8 cellular contexts compared by ENCODE assay signal in genomic region chr11:66595245-66595904, GRCh38. TPM values are rescaled to one million over a fixed set of nuclear protein-coding genes. Genes with fewer than 3 reads are reported as not detected.
A peak's percentile ranks its signal among the peaks of the same experiment; 100 is the strongest.
DNase-seq lines count a peak whose midpoint lies in the region; ATAC-seq and TF ChIP-seq lines count a peak whose summit lies in the region.

No MANE protein-coding gene starts in this region.

- H3K27ac Mint-ChIP-seq in natural killer cell: peak overlapping the region; percentile 35 to 100
- H3K27ac Mint-ChIP-seq in natural killer cell treated with Interleukin-12 subunit alpha and Interleukin-12 subunit beta and Interleukin-15 and Interleukin-18, amount 100 ng/mL, for 72 hours: peak overlapping the region in 1 of 2 donors; percentile 34
- peak overlapping the region; percentile 3 for H3K27ac Mint-ChIP-seq in activated T-helper 2 cell treated with anti-CD3 and anti-CD28 coated beads, Interferon-gamma antibody, Interleukin-2, Interleukin-4, amounts not matched to agents 10 μg/mL and 5 μg/mL and 100 μg/mL, durations not matched to agents 14 hours and 24 hours and 36 hours

- H3K9me3 ChIP-seq in left lung: no peaks in the 10 kb centered on the region

- WGBS in urinary bladder: 22% methylated on average over 5 of the region's 5 CpGs

- intact Hi-C loops in natural killer cell (cut with micrococcal nuclease): no loop called here
- intact Hi-C loops in activated T-helper 2 cell treated with anti-CD3 and anti-CD28 coated beads, Interferon-gamma antibody, Interleukin-2, Interleukin-4, amounts not matched to agents 10 μg/mL and 5 μg/mL and 100 μg/mL, durations not matched to agents 14 hours and 24 hours and 36 hours (cut with micrococcal nuclease): no loop called here
- intact Hi-C loops in left lung (cut with DNase I): no loop called here

- ATAC-seq in natural killer cell (no peak), left lung (peak; percentile 22), GM21786 (IDR thresholded peaks at IDR 0.05; ENCODE audit: unreplicated experiment) (no peak)
- no peak for ATAC-seq in natural killer cell treated with Interleukin-12 subunit alpha and Interleukin-12 subunit beta and Interleukin-15 and Interleukin-18, amount 100 ng/mL, for 72 hours

- DNase-seq in natural killer cell (no peak), left lung (peak; percentile 4 to 47), ecto neural progenitor cell (ENCODE audit: low spot score) (no peak), HPDE6-E6E7 (ENCODE audit: extremely low spot score) (no peak)
- no peak for DNase-seq in natural killer cell treated with Interleukin-12 subunit alpha and Interleukin-12 subunit beta and Interleukin-15 and Interleukin-18, amount 100 ng/mL, for 72 hours (ENCODE audit: low spot score)
- no peak for DNase-seq in activated T-helper 2 cell treated with anti-CD3 and anti-CD28 coated beads, Interferon-gamma antibody, Interleukin-2, Interleukin-4, amounts not matched to agents 10 μg/mL and 5 μg/mL and 100 μg/mL, durations not matched to agents 14 hours and 24 hours and 36 hours (ENCODE audit: low spot score)

- peaks cover 0 to 15% of the 10 kb centered on the region in 2 donors for H3K36me3 ChIP-seq in left lung
- H3K36me3 ChIP-seq in urinary bladder (ENCODE audit: insufficient read depth): no peaks in the 10 kb centered on the region

- H3K27ac ChIP-seq in left lung (peak overlapping the region; percentile 63 to 80), urinary bladder (ENCODE audit: low read depth) (peak overlapping the region; percentile 79)

- no peaks in the 10 kb centered on the region for H3K9me3 Mint-ChIP-seq in natural killer cell
- H3K9me3 Mint-ChIP-seq in natural killer cell treated with Interleukin-12 subunit alpha and Interleukin-12 subunit beta and Interleukin-15 and Interleukin-18, amount 100 ng/mL, for 72 hours: no peaks in the 10 kb centered on the region
- H3K9me3 Mint-ChIP-seq in activated T-helper 2 cell treated with anti-CD3 and anti-CD28 coated beads, Interferon-gamma antibody, Interleukin-2, Interleukin-4, amounts not matched to agents 10 μg/mL and 5 μg/mL and 100 μg/mL, durations not matched to agents 14 hours and 24 hours and 36 hours: no peaks in the 10 kb centered on the region

- no peaks in the 10 kb centered on the region for H3K36me3 Mint-ChIP-seq in natural killer cell
- H3K36me3 Mint-ChIP-seq in natural killer cell treated with Interleukin-12 subunit alpha and Interleukin-12 subunit beta and Interleukin-15 and Interleukin-18, amount 100 ng/mL, for 72 hours: no peaks in the 10 kb centered on the region
- H3K36me3 Mint-ChIP-seq in activated T-helper 2 cell treated with anti-CD3 and anti-CD28 coated beads, Interferon-gamma antibody, Interleukin-2, Interleukin-4, amounts not matched to agents 10 μg/mL and 5 μg/mL and 100 μg/mL, durations not matched to agents 14 hours and 24 hours and 36 hours (ENCODE audit: low read depth): peaks cover 8% of the 10 kb centered on the region

- H3K4me3 ChIP-seq in left lung: no peak overlapping the region
- H3K4me3 ChIP-seq in urinary bladder (ENCODE audit: low read depth, low read length): no peak overlapping the region

- no peaks in the 10 kb centered on the region for H3K27me3 ChIP-seq in left lung

- H3K4me1 Mint-ChIP-seq in natural killer cell: peaks cover 31 to 33% of the 10 kb centered on the region in 2 donors
- peaks cover 10 to 29% of the 10 kb centered on the region in 2 donors for H3K4me1 Mint-ChIP-seq in natural killer cell treated with Interleukin-12 subunit alpha and Interleukin-12 subunit beta and Interleukin-15 and Interleukin-18, amount 100 ng/mL, for 72 hours (ENCODE audit: low read depth in 2 of 2)
- H3K4me1 Mint-ChIP-seq in activated T-helper 2 cell treated with anti-CD3 and anti-CD28 coated beads, Interferon-gamma antibody, Interleukin-2, Interleukin-4, amounts not matched to agents 10 μg/mL and 5 μg/mL and 100 μg/mL, durations not matched to agents 14 hours and 24 hours and 36 hours (ENCODE audit: low read depth): peaks cover 16% of the 10 kb centered on the region

- no peak for TF ChIP-seq CTCF in natural killer cell (IDR thresholded peaks at IDR 0.05)
- TF ChIP-seq CTCF in left lung (IDR thresholded peaks at IDR 0.05): no peak

- no peaks in the 10 kb centered on the region for H3K27me3 Mint-ChIP-seq in natural killer cell (ENCODE audit: low read depth in 2 of 2)
- no peaks in the 10 kb centered on the region for H3K27me3 Mint-ChIP-seq in natural killer cell treated with Interleukin-12 subunit alpha and Interleukin-12 subunit beta and Interleukin-15 and Interleukin-18, amount 100 ng/mL, for 72 hours
- H3K27me3 Mint-ChIP-seq in activated T-helper 2 cell treated with anti-CD3 and anti-CD28 coated beads, Interferon-gamma antibody, Interleukin-2, Interleukin-4, amounts not matched to agents 10 μg/mL and 5 μg/mL and 100 μg/mL, durations not matched to agents 14 hours and 24 hours and 36 hours (ENCODE audit: low read depth): no peaks in the 10 kb centered on the region

- H3K4me1 ChIP-seq in left lung (peaks cover 17 to 35% of the 10 kb centered on the region in 2 donors), urinary bladder (ENCODE audit: insufficient read depth) (no peaks in the 10 kb centered on the region)

- peak overlapping the region; percentile 61 for H3K4me3 Mint-ChIP-seq in natural killer cell
- H3K4me3 Mint-ChIP-seq in natural killer cell treated with Interleukin-12 subunit alpha and Interleukin-12 subunit beta and Interleukin-15 and Interleukin-18, amount 100 ng/mL, for 72 hours: no peak overlapping the region
- H3K4me3 Mint-ChIP-seq in activated T-helper 2 cell treated with anti-CD3 and anti-CD28 coated beads, Interferon-gamma antibody, Interleukin-2, Interleukin-4, amounts not matched to agents 10 μg/mL and 5 μg/mL and 100 μg/mL, durations not matched to agents 14 hours and 24 hours and 36 hours (ENCODE audit: low read depth): peak overlapping the region; percentile 51

RNA-seq across cellular contexts. Expression of gene CCS, which starts 2.4 kb away (rescaled TPM):
- total RNA-seq in natural killer cell: 10 to 100 TPM; 27.1 to 35.6 (median 32.4) TPM
- 10 to 100 TPM; 29.0 to 31.0 TPM for total RNA-seq in natural killer cell treated with Interleukin-12 subunit alpha and Interleukin-12 subunit beta and Interleukin-15 and Interleukin-18, amount 100 ng/mL, for 72 hours
- total RNA-seq in activated T-helper 2 cell treated with anti-CD3 and anti-CD28 coated beads, Interferon-gamma antibody, Interleukin-2, Interleukin-4, amounts not matched to agents 10 μg/mL and 5 μg/mL and 100 μg/mL, durations not matched to agents 14 hours and 24 hours and 36 hours: 30.4 and 31.1 TPM in 2 replicates
- total RNA-seq in left lung: 10 to 100 TPM; 29.0 to 46.5 TPM
- total RNA-seq in urinary bladder: 31.7 TPM
- 64.7 TPM for polyA plus RNA-seq in urinary bladder

RNA-seq across cellular contexts. Expression of gene CCDC87, which starts 2.5 kb away (rescaled TPM):
- total RNA-seq in natural killer cell: under 1 TPM; 0.40 to 0.68 (median 0.49) TPM
- not detected for total RNA-seq in natural killer cell treated with Interleukin-12 subunit alpha and Interleukin-12 subunit beta and Interleukin-15 and Interleukin-18, amount 100 ng/mL, for 72 hours
- total RNA-seq in activated T-helper 2 cell treated with anti-CD3 and anti-CD28 coated beads, Interferon-gamma antibody, Interleukin-2, Interleukin-4, amounts not matched to agents 10 μg/mL and 5 μg/mL and 100 μg/mL, durations not matched to agents 14 hours and 24 hours and 36 hours: 0.09 and 0.14 TPM in 2 replicates
- under 1 TPM; 0.39 to 0.44 TPM for total RNA-seq in left lung
- total RNA-seq in urinary bladder: not detected
- 0.43 TPM for polyA plus RNA-seq in urinary bladder

RNA-seq across cellular contexts. Expression of gene RBM14, which starts 21.1 kb away (rescaled TPM):
- 100 to 1,000 TPM; 289 to 325 (median 307) TPM for total RNA-seq in natural killer cell
- total RNA-seq in natural killer cell treated with Interleukin-12 subunit alpha and Interleukin-12 subunit beta and Interleukin-15 and Interleukin-18, amount 100 ng/mL, for 72 hours: 100 to 1,000 TPM; 122 to 201 TPM
- 188 and 197 TPM in 2 replicates for total RNA-seq in activated T-helper 2 cell treated with anti-CD3 and anti-CD28 coated beads, Interferon-gamma antibody, Interleukin-2, Interleukin-4, amounts not matched to agents 10 μg/mL and 5 μg/mL and 100 μg/mL, durations not matched to agents 14 hours and 24 hours and 36 hours
- 10 to 100 TPM; 64.2 to 89.1 TPM for total RNA-seq in left lung
- total RNA-seq in urinary bladder: 49.9 TPM
- polyA plus RNA-seq in urinary bladder: 41.6 TPM

RNA-seq across cellular contexts. Expression of gene CTSF, which starts 27.0 kb away (rescaled TPM):
- 10 to 100 TPM; 17.1 to 27.0 (median 24.8) TPM for total RNA-seq in natural killer cell
- 1 to 10 TPM; 2.7 to 3.8 TPM for total RNA-seq in natural killer cell treated with Interleukin-12 subunit alpha and Interleukin-12 subunit beta and Interleukin-15 and Interleukin-18, amount 100 ng/mL, for 72 hours
- 0.73 and 0.85 TPM in 2 replicates for total RNA-seq in activated T-helper 2 cell treated with anti-CD3 and anti-CD28 coated beads, Interferon-gamma antibody, Interleukin-2, Interleukin-4, amounts not matched to agents 10 μg/mL and 5 μg/mL and 100 μg/mL, durations not matched to agents 14 hours and 24 hours and 36 hours
- total RNA-seq in left lung: 10 to 100 TPM; 10.8 to 23.3 TPM
- 22.8 TPM for total RNA-seq in urinary bladder
- polyA plus RNA-seq in urinary bladder: 92.1 TPM

RNA-seq across cellular contexts. Expression of gene RBM4, which starts 43.1 kb away (rescaled TPM):
- total RNA-seq in natural killer cell: 100 to 1,000 TPM; 219 to 241 (median 224) TPM
- total RNA-seq in natural killer cell treated with Interleukin-12 subunit alpha and Interleukin-12 subunit beta and Interleukin-15 and Interleukin-18, amount 100 ng/mL, for 72 hours: 100 to 1,000 TPM; 142 to 162 TPM
- 125 and 129 TPM in 2 replicates for total RNA-seq in activated T-helper 2 cell treated with anti-CD3 and anti-CD28 coated beads, Interferon-gamma antibody, Interleukin-2, Interleukin-4, amounts not matched to agents 10 μg/mL and 5 μg/mL and 100 μg/mL, durations not matched to agents 14 hours and 24 hours and 36 hours
- total RNA-seq in left lung: 100 to 1,000 TPM; 100 to 103 TPM
- 96.0 TPM for total RNA-seq in urinary bladder
- polyA plus RNA-seq in urinary bladder: 108 TPM

Comparison
In these comparisons a context has a peak if more than half of its experiments do, and no peak if none do; other contexts are left out.
1. DNase-seq: peak in left lung (2 of 2); none in natural killer cell (single experiment), natural killer cell treated with Interleukin-12 subunit alpha and Interleukin-12 subunit beta and Interleukin-15 and Interleukin-18, amount 100 ng/mL, for 72 hours (single experiment), activated T-helper 2 cell treated with anti-CD3 and anti-CD28 coated beads, Interferon-gamma antibody, Interleukin-2, Interleukin-4, amounts not matched to agents 10 μg/mL and 5 μg/mL and 100 μg/mL, durations not matched to agents 14 hours and 24 hours and 36 hours (single experiment), ecto neural progenitor cell (single experiment) and HPDE6-E6E7 (single experiment).